In the genomic region with DNA sequence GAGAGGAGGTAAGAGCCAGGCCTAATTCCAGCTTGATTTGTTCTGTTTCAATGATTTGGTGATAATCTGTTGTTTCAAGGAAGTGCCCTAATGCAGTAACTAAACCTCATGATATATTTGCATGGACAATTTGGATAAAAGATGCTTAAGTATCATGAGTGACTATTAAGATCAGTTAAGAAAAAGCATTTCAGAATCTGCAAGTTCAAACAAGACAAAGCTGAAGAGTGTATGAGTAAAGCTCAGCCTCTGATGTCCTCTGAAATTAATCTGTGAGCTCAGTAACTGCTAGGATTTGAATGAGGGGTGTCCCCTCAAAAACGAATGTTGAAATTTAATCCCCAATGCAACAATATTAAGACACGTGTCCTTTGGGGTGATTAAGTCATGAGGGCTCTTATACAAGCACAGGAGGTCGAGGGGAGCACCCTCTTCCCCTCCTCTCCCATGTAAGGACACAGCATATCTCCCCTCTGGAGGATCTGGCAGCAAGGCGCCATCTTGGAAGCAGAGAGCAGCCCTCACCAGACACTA, we compare ENCODE assay signal across 1 cellular context.
TF ChIP-seq lines count a peak whose summit lies in the region.

No MANE protein-coding gene starts in this region.

TF ChIP-seq in IMR-90, 13 proteins besides CTCF, POLR2A, EP300 and RAD21:
- TF ChIP-seq ELK1 (IDR thresholded peaks at IDR 0.05; ENCODE audit: borderline replicate concordance, low read depth, low read length) (no peak), FOS (IDR thresholded peaks at IDR 0.05; ENCODE audit: low read depth, low read length) (no peak), MAZ (IDR thresholded peaks at IDR 0.05; ENCODE audit: borderline replicate concordance, low read depth, low read length) (no peak), SMC3 (IDR thresholded peaks at IDR 0.05; ENCODE audit: low read depth, low read length) (no peak)
- TF ChIP-seq, protein P1, sequence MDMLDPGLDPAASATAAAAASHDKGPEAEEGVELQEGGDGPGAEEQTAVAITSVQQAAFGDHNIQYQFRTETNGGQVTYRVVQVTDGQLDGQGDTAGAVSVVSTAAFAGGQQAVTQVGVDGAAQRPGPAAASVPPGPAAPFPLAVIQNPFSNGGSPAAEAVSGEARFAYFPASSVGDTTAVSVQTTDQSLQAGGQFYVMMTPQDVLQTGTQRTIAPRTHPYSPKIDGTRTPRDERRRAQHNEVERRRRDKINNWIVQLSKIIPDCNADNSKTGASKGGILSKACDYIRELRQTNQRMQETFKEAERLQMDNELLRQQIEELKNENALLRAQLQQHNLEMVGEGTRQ (IDR thresholded peaks at IDR 0.05; ENCODE audit: low read depth, low read length): no peak
